16 cellular contexts compared by ENCODE assay signal in the genomic region with DNA sequence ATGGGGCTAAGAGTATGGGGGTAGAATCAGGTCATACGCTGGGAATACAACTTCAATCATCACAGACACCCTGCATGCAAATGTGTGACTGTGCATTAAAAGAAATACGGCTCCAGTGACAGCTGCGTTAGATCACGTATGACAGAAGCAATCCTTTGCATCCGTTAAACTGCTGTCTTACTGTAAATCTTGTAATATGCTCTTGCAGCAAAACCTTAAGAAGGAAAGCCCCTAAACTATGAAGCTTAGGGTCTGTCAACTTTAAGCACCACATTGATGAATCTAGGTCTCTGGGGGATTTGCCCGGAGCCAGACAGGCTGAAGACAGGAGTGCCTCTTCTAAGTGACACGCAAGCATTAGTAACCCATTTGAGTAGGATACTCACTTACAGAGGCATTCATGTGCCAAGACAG.
DNase-seq lines count a peak whose midpoint lies in the region; ATAC-seq and TF ChIP-seq lines count a peak whose summit lies in the region.
"Had no signal": no experiment of that assay in that cellular context is flagged by ENCODE, and none has a peak within 500 bp of the region (broad histone marks: within the 10 kb centered on the region; RNA-seq: fewer than 3 reads in every experiment).

No MANE protein-coding gene starts in this region.

- H4K91ac ChIP-seq in IMR-90 (ENCODE audit: insufficient read depth, low read depth, low read length), result 0 out of 2 replicates have a peak overlapping the region, but pooled peaks have one; percentile 2

- ATAC-seq in IMR-90 (ENCODE audit: low read depth), result no peak
- no peak for ATAC-seq in GM18873 (IDR thresholded peaks at IDR 0.05; ENCODE audit: low FRiP score, unreplicated experiment)
- ATAC-seq in HG02981 (IDR thresholded peaks at IDR 0.05; ENCODE audit: unreplicated experiment), result no peak
- ATAC-seq: mucosa of descending colon; stimulated activated naive CD8-positive, alpha-beta T cell treated with anti-CD3 and anti-CD28 coated beads, Interleukin-15, Interleukin-2, amounts not matched to agents 100 U/mL and 50 U/mL, for 24 hours had no signal

- no peak for TF ChIP-seq EP300 in transverse colon (IDR thresholded peaks at IDR 0.05; ENCODE audit: low read depth)

- H3K4me2 ChIP-seq in IMR-90 (ENCODE audit: low read depth, low read length), result peak overlapping the region; percentile 30; the same call in 1 of the 2 replicates
- H3K4me2 ChIP-seq: KMS-11 had no signal

- peak overlapping the region; percentile 6; the same call in 1 of the 2 replicates for H2AK5ac ChIP-seq in IMR-90 (ENCODE audit: low read depth, low read length)

- H3K27ac Mint-ChIP-seq in brain, result peak overlapping the region in 3 of 5 experiments; percentile 36 to 77 (median 46)
- peak overlapping the region; percentile 90 for H3K27ac Mint-ChIP-seq in nephron progenitor cell
- H3K27ac Mint-ChIP-seq: activated T-helper 1 cell treated with anti-CD3 and anti-CD28 coated beads, Interleukin-12 subunit alpha, Interleukin-12 subunit beta, Interleukin-2, Interleukin-4 antibody, amounts not matched to agents 30 ng/mL and 10 ng/mL and 1 ng/mL, durations not matched to agents 14 hours and 24 hours and 36 hours had no signal

- peak overlapping the region; percentile 35; the same call in 1 of the 2 replicates for H3K14ac ChIP-seq in IMR-90 (replicated peaks; ENCODE audit: low read depth, low read length)

- 0 out of 2 replicates have a peak overlapping the region, but pooled peaks have one; percentile 21 for H2BK20ac ChIP-seq in IMR-90 (ENCODE audit: low read depth, low read length)

- H2BK15ac ChIP-seq in IMR-90 (ENCODE audit: low read depth, low read length), result 0 out of 3 replicates have a peak overlapping the region, but pooled peaks have one; percentile 8

- POLR2A ChIA-PET in IMR-90 (lab: Charles Lee; ENCODE audit: unreplicated experiment), result no interaction called here

- peaks cover 23% of the 10 kb centered on the region for H3K4me1 ChIP-seq in BE2C
- H3K4me1 ChIP-seq in IMR-90 (ENCODE audit: control insufficient read depth, insufficient read depth, low read length), result peaks cover 14% of the 10 kb centered on the region
- H3K4me1 ChIP-seq in transverse colon, result peaks cover 11 to 48% (median 16%) of the 10 kb centered on the region in 4 donors

- no peaks in the 10 kb centered on the region for H4K20me1 ChIP-seq in IMR-90 (ENCODE audit: insufficient read depth, low read length)

- in situ Hi-C loops in IMR-90 (cut with MboI; ENCODE audit: low sequenced_read_pairs) (no loop called here), transverse colon (cut with MboI; ENCODE audit: low pct_ligation_motif_present in 1 of 4, low pct_unique_long_range_greater_than_20kb in 1 of 4, low sequenced_read_pairs in 3 of 4) (loop anchor here in 1 of 4 donors (25.0 kb wide), 1 partner anchor 126 kb away; no protein-coding TSS in a partner anchor)

- 0 out of 4 replicates have a peak overlapping the region, but pooled peaks of 1 of the 2 experiments have one; percentile 15 for H4K8ac ChIP-seq in IMR-90 (ENCODE audit: low read depth in 2 of 2, low read length in 2 of 2)

- H3K9me3 Mint-ChIP-seq in brain (no peaks in the 10 kb centered on the region), nephron progenitor cell (no peaks in the 10 kb centered on the region)
- H3K9me3 Mint-ChIP-seq: activated T-helper 1 cell treated with anti-CD3 and anti-CD28 coated beads, Interleukin-12 subunit alpha, Interleukin-12 subunit beta, Interleukin-2, Interleukin-4 antibody, amounts not matched to agents 30 ng/mL and 10 ng/mL and 1 ng/mL, durations not matched to agents 14 hours and 24 hours and 36 hours; central memory CD8-positive, alpha-beta T cell had no signal

- H3K23ac ChIP-seq in IMR-90 (ENCODE audit: low read depth, low read length), result no peak overlapping the region; the same call in 1 of the 2 replicates

- H3K4me3 ChIP-seq in BE2C (ENCODE audit: low read depth, low read length) (no peak overlapping the region), IMR-90 (ENCODE audit: insufficient read depth, low read depth, low read length) (no peak overlapping the region), transverse colon (no peak overlapping the region), foreskin fibroblast (ENCODE audit: low read depth in 1 of 2, low read length in 2 of 2) (no peak overlapping the region)
- H3K4me3 ChIP-seq: mucosa of descending colon had no signal

- H3K4ac ChIP-seq in IMR-90 (ENCODE audit: low read depth, low read length), result peak overlapping the region; percentile 12; the same call in 1 of the 2 replicates

- no peak overlapping the region for H3K18ac ChIP-seq in IMR-90 (ENCODE audit: low read depth, low read length)

- CTCF ChIA-PET in IMR-90 (lab: Yijun Ruan, JAX), result no interaction called here

- peaks cover 2% of the 10 kb centered on the region for H3K27me3 Mint-ChIP-seq in brain
- no peaks in the 10 kb centered on the region for H3K27me3 Mint-ChIP-seq in nephron progenitor cell (ENCODE audit: low read depth, poor library complexity)
- H3K27me3 Mint-ChIP-seq: central memory CD8-positive, alpha-beta T cell had no signal

- no peak for TF ChIP-seq POLR2A in IMR-90 (IDR thresholded peaks at IDR 0.05; ENCODE audit: low read depth, low read length)
- TF ChIP-seq POLR2A in transverse colon (IDR thresholded peaks at IDR 0.05), result no peak

- no peak overlapping the region for H4K5ac ChIP-seq in IMR-90 (ENCODE audit: low read depth, low read length)

- peaks cover 33 to 58% of the 10 kb centered on the region in 2 experiments for H3K79me1 ChIP-seq in IMR-90 (ENCODE audit: low read depth in 1 of 2, low read length in 2 of 2)

- H3K4me1 Mint-ChIP-seq in brain (peaks cover 56% of the 10 kb centered on the region), nephron progenitor cell (peaks cover 35% of the 10 kb centered on the region)

- H2BK5ac ChIP-seq in IMR-90 (ENCODE audit: low read depth, low read length, poor library complexity, severe bottlenecking), result no peak overlapping the region

- H3K56ac ChIP-seq in IMR-90 (ENCODE audit: extremely low read depth, insufficient read depth, low read length), result no peak overlapping the region

- TF ChIP-seq CTCF in BE2C (IDR thresholded peaks at IDR 0.05; ENCODE audit: low read depth, low read length) (no peak), IMR-90 (conservative IDR thresholded peaks at IDR 0.05; ENCODE audit: low read depth, low read length) (no peak), brain (conservative IDR thresholded peaks at IDR 0.05) (no peak), nephron progenitor cell (IDR thresholded peaks at IDR 0.05) (no peak), transverse colon (IDR thresholded peaks at IDR 0.05) (no peak), foreskin fibroblast (IDR thresholded peaks at IDR 0.05; ENCODE audit: low read depth, low read length) (no peak)

- H3K27ac ChIP-seq in IMR-90 (ENCODE audit: insufficient read depth, low read length), result no peak overlapping the region
- H3K27ac ChIP-seq in transverse colon, result peak overlapping the region in 2 of 4 donors; percentile 19 to 20

- no TSS peak for BruUV-seq in IMR-90 (replicated peaks; lab: Mats Ljungman, UMichigan)

- dilution Hi-C loops in IMR-90 (cut with HindIII; ENCODE audit: low sequenced_read_pairs, unreplicated experiment), result no loop called here

- H3K9ac ChIP-seq in IMR-90 (ENCODE audit: low read depth, low read length), result no peak overlapping the region
- H3K9ac ChIP-seq: KMS-11 had no signal

- H3K36me3 Mint-ChIP-seq in brain (peaks cover 80% of the 10 kb centered on the region), nephron progenitor cell (ENCODE audit: low read depth) (peaks cover 56% of the 10 kb centered on the region)

- no peak overlapping the region for H2AFZ ChIP-seq in IMR-90 (replicated peaks; ENCODE audit: low read length, poor library complexity)

- DNase-seq in BE2C, result peak; percentile 30
- peak; percentile 29 for DNase-seq in IMR-90
- no peak for DNase-seq in nephron progenitor cell
- no peak for DNase-seq in transverse colon
- DNase-seq in foreskin fibroblast, result no peak
- DNase-seq: activated CD4-positive, alpha-beta T cell treated with anti-CD3 and anti-CD28 coated beads for 1 hour; mucosa of descending colon; NCI-H1694; stimulated activated CD4-positive, alpha-beta T cell treated with anti-CD3 and anti-CD28 coated beads, Interleukin-4, amount 100 ng/mL, for 4 hours; stimulated activated naive CD8-positive, alpha-beta T cell treated with anti-CD3 and anti-CD28 coated beads, Interleukin-15, Interleukin-2, amounts not matched to agents 100 U/mL and 50 U/mL, for 24 hours had no signal

- no peaks in the 10 kb centered on the region for H3K9me3 ChIP-seq in BE2C
- H3K9me3 ChIP-seq in IMR-90 (ENCODE audit: control insufficient read depth, insufficient read depth, low read length), result no peaks in the 10 kb centered on the region
- H3K9me3 ChIP-seq in transverse colon, result no peaks in the 10 kb centered on the region
- H3K9me3 ChIP-seq: mucosa of descending colon had no signal

- H3K4me3 Mint-ChIP-seq in brain, result peak overlapping the region in 1 of 5 experiments; percentile 28
- H3K4me3 Mint-ChIP-seq in nephron progenitor cell, result no peak overlapping the region
- H3K4me3 Mint-ChIP-seq: activated T-helper 1 cell treated with anti-CD3 and anti-CD28 coated beads, Interleukin-12 subunit alpha, Interleukin-12 subunit beta, Interleukin-2, Interleukin-4 antibody, amounts not matched to agents 30 ng/mL and 10 ng/mL and 1 ng/mL, durations not matched to agents 14 hours and 24 hours and 36 hours; central memory CD8-positive, alpha-beta T cell had no signal

- H3K36me3 ChIP-seq in BE2C, result peaks cover 29% of the 10 kb centered on the region
- H3K36me3 ChIP-seq in IMR-90 (ENCODE audit: control insufficient read depth, insufficient read depth, low read length), result peaks cover 19% of the 10 kb centered on the region
- peaks cover 0 to 26% (median 12%) of the 10 kb centered on the region in 4 donors for H3K36me3 ChIP-seq in transverse colon

- H3K9me1 ChIP-seq in IMR-90 (ENCODE audit: insufficient read depth, low read length), result peaks cover 25% of the 10 kb centered on the region

- no peak for TF ChIP-seq RAD21 in IMR-90 (IDR thresholded peaks at IDR 0.05; ENCODE audit: low read length)

- 0 out of 2 replicates have a peak overlapping the region, but pooled peaks have one; percentile 14 for H2BK120ac ChIP-seq in IMR-90 (ENCODE audit: low read depth, low read length)

- H2AK9ac ChIP-seq in IMR-90 (replicated peaks; ENCODE audit: low read depth, low read length, poor library complexity), result no peak overlapping the region

- intact Hi-C loops in IMR-90 (cut with micrococcal nuclease) (loop anchor here (5.0 kb wide), 1 partner anchor 181 kb away; a partner anchor contains a TSS), transverse colon (cut with DNase I; ENCODE audit: low total_unique reads) (no loop called here)

- H3K27me3 ChIP-seq in BE2C (no peaks in the 10 kb centered on the region), IMR-90 (ENCODE audit: control insufficient read depth, insufficient read depth, low read length) (no peaks in the 10 kb centered on the region), transverse colon (no peaks in the 10 kb centered on the region)

- WGBS in IMR-90 (ENCODE audit: extremely low coverage in 2 of 2, insufficient read length in 1 of 2), 2 experiments, result 45% methylated on average over 5 of the region's 7 CpGs; no CpG with 5 or more reads in 1 of the 2 experiments
- 68 to 86% methylated on average over 4 to 7 of the region's 7 CpGs for WGBS in transverse colon (ENCODE audit: low coverage in 1 of 2), 2 donors

Comparison
In these comparisons a context has a peak if more than half of its experiments do, and no peak if none do; other contexts are left out.
1. DNase-seq: peak in BE2C (single experiment) and IMR-90 (single experiment); none in nephron progenitor cell (single experiment), transverse colon (single experiment) and foreskin fibroblast (0 of 2).